35 cellular contexts compared by ENCODE assay signal in genomic region chrX:138008280-138008679, GRCh38.
"Had no signal": no experiment of that assay in that cellular context is flagged by ENCODE, and none has a peak within 500 bp of the region (broad histone marks: within the 10 kb centered on the region; RNA-seq: fewer than 3 reads in every experiment).

No MANE protein-coding gene starts in this region.

- H3K27ac ChIP-seq: brain microvascular endothelial cell, SJCRH30, SK-N-MC, WERI-Rb-1 had no signal

- H3K4me1 ChIP-seq: SJCRH30 had no signal

- H3K27me3 ChIP-seq: brain microvascular endothelial cell, SJCRH30 had no signal

- H3K4me3 ChIP-seq: SJCRH30, SK-N-MC had no signal

- DNase-seq: activated CD4-positive, alpha-beta memory T cell treated with anti-CD3 and anti-CD28 coated beads, Interleukin-2, amount 10 ng/mL, durations not matched to agents 7 days and 5 days; activated CD4-positive, alpha-beta T cell treated with anti-CD3 and anti-CD28 coated beads for 1 hour; activated CD4-positive, alpha-beta T cell treated with anti-CD3 and anti-CD28 coated beads for 48 hours; activated CD4-positive, CD25-positive, alpha-beta regulatory T cell; activated CD8-positive, alpha-beta memory T cell treated with anti-CD3 and anti-CD28 coated beads for 24 hours; activated CD8-positive, alpha-beta memory T cell treated with anti-CD3 and anti-CD28 coated beads, Interleukin-2, amount 10 ng/mL, durations not matched to agents 7 days and 5 days; activated effector memory CD4-positive, alpha-beta T cell treated with anti-CD3 and anti-CD28 coated beads, Interleukin-2, amount 50 U/mL, for 16 hours; activated naive CD4-positive, alpha-beta T cell; activated naive CD4-positive, alpha-beta T cell treated with anti-CD3 and anti-CD28 coated beads, Interleukin-2, amount 50 U/mL, for 16 hours; activated naive CD8-positive, alpha-beta T cell treated with anti-CD3 and anti-CD28 coated beads for 36 hours; activated T-cell treated with anti-CD3 and anti-CD28 coated beads, Interleukin-2, amount 50 U/mL, for 1 hour; activated T-cell treated with anti-CD3 and anti-CD28 coated beads, Interleukin-2, amount 50 U/mL, for 72 hours; amniotic stem cell; aorta; brain microvascular endothelial cell; central memory CD4-positive, alpha-beta T cell; KBM-7; MM.1S; MV-4-11; NCI-H1092; NCI-H1436 treated with DMSO at 0.1 percent for 48 hours; NCI-H187; NCI-H2029 treated with DMSO at 0.1 percent for 48 hours; NCI-H2107; NCI-H2171; NCI-H510A; NCI-H526; NCI-H748 treated with DMSO at 0.1 percent for 48 hours; OCI-M1; Right ventricle myocardium superior; SJCRH30; T1000; WERI-Rb-1 had no signal

- H3K9me3 ChIP-seq: SJCRH30 had no signal

- H3K36me3 ChIP-seq: brain microvascular endothelial cell, SJCRH30, WERI-Rb-1 had no signal

- ATAC-seq: activated CD8-positive, alpha-beta memory T cell treated with anti-CD3 and anti-CD28 coated beads, Interleukin-2, amount 10 ng/mL, durations not matched to agents 7 days and 5 days; activated T-cell treated with anti-CD3 and anti-CD28 coated beads, Interleukin-2, amount 50 U/mL, for 72 hours; activated T-helper 17 cell treated with anti-CD3 and anti-CD28 coated beads, Interleukin-2, amount 50 U/mL, for 72 hours had no signal
